ENCODE assay signal across 1 cellular context in genomic region chr12:97556201-97556824, GRCh38.
TF ChIP-seq lines count a peak whose summit lies in the region.

No MANE protein-coding gene starts in this region.

TF ChIP-seq in WTC11, 78 proteins besides CTCF, POLR2A, EP300 and RAD21 (continued from another document):
- no peak for TF ChIP-seq FOXJ3 (CRISPR knock-in tag; IDR thresholded peaks at IDR 0.05; ENCODE audit: borderline replicate concordance)
- no peak for TF ChIP-seq E2F5 (CRISPR knock-in tag; IDR thresholded peaks at IDR 0.05)
- TF ChIP-seq CDX4 (CRISPR knock-in tag; IDR thresholded peaks at IDR 0.05; ENCODE audit: borderline replicate concordance), result no peak
- no peak for TF ChIP-seq SP1 (CRISPR knock-in tag; conservative IDR thresholded peaks at IDR 0.05)
- no peak for TF ChIP-seq GRHL2 (CRISPR knock-in tag; IDR thresholded peaks at IDR 0.05; ENCODE audit: insufficient replicate concordance, severe bottlenecking)
- TF ChIP-seq STAT6 (CRISPR knock-in tag; conservative IDR thresholded peaks at IDR 0.05; ENCODE audit: low read depth), result no peak
- TF ChIP-seq NR2C2 (CRISPR knock-in tag; IDR thresholded peaks at IDR 0.05), result no peak
- no peak for TF ChIP-seq TEAD1 (CRISPR knock-in tag; IDR thresholded peaks at IDR 0.05)
- no peak for TF ChIP-seq OVOL2 (CRISPR knock-in tag; IDR thresholded peaks at IDR 0.05; ENCODE audit: borderline replicate concordance)
- TF ChIP-seq MYBL2 (CRISPR knock-in tag; IDR thresholded peaks at IDR 0.05), result no peak
